Comparison of ENCODE assay signal across 25 cellular contexts in genomic region chr1:92445865-92446264, GRCh38. TPM values are rescaled to one million over a fixed set of nuclear protein-coding genes. Genes with fewer than 3 reads are reported as not detected.
A peak's percentile ranks its signal among the peaks of the same experiment; 100 is the strongest.
DNase-seq lines count a peak whose midpoint lies in the region; ATAC-seq, FAIRE-seq and TF ChIP-seq lines count a peak whose summit lies in the region.
"Had no signal": no experiment of that assay in that cellular context is flagged by ENCODE, and none has a peak within 500 bp of the region (broad histone marks: within the 10 kb centered on the region; RNA-seq: fewer than 3 reads in every experiment).

No MANE protein-coding gene starts in this region.

- H3K4me3 Mint-ChIP-seq in effector memory CD8-positive, alpha-beta T cell = no peak overlapping the region
- H3K4me3 Mint-ChIP-seq: CD14-positive monocyte; CD4-positive, alpha-beta memory T cell; CD4-positive, CD25-positive, alpha-beta regulatory T cell; CD8-positive, alpha-beta memory T cell had no signal

- no peak for TF ChIP-seq CTCF in HEK293 (tag by site-specific recombination; IDR thresholded peaks at IDR 0.05)
- TF ChIP-seq CTCF in K562 (IDR thresholded peaks at IDR 0.05 in 2 of 3, conservative IDR thresholded peaks at IDR 0.05 in 1 of 3; ENCODE audit: insufficient read depth in 2 of 3, low read depth in 1 of 3, low read length in 3 of 3) = no peak

- no peak for TF ChIP-seq POLR2A in K562 (conservative IDR thresholded peaks at IDR 0.05)

- no peaks in the 10 kb centered on the region for H3K9me1 ChIP-seq in K562 (ENCODE audit: control insufficient read depth, insufficient read depth, low read length)

- H4K20me1 ChIP-seq in K562 (replicated peaks; ENCODE audit: control insufficient read depth, insufficient read depth, low read length) = no peaks in the 10 kb centered on the region
- H4K20me1 ChIP-seq: BLaER1 had no signal

- H3K27ac ChIP-seq in HEK293 (ENCODE audit: extremely low read depth, low read depth, low read length) (no peak overlapping the region), K562 (ENCODE audit: extremely low read depth, low read depth, low read length) (no peak overlapping the region), mesodermal cell (ENCODE audit: low read depth, low read length, severe bottlenecking) (peak overlapping the region; percentile 94)
- H3K27ac ChIP-seq: BLaER1 had no signal

- in situ Hi-C loops in K562 (cut with MboI) = no loop called here

- intact Hi-C loops in K562 (cut with micrococcal nuclease) = loop anchor here (10.0 kb wide), 1 partner anchor 131 kb away; no protein-coding TSS in a partner anchor

- no peak for FAIRE-seq in K562 (lab: Jason Lieb, UNC)
- FAIRE-seq: A204.1, D721Med, G401.6, GM12891, GM18507 had no signal

- BruUV-seq in K562 (replicated peaks; lab: Mats Ljungman, UMichigan) = no TSS peak

- H3K27me3 ChIP-seq in K562 (ENCODE audit: control insufficient read depth in 2 of 2, insufficient read depth in 2 of 2, low read length in 2 of 2) = no peaks in the 10 kb centered on the region
- H3K27me3 ChIP-seq: BE2C, BLaER1 had no signal

- H3K9ac ChIP-seq in K562 (ENCODE audit: insufficient read depth in 1 of 2, low read depth in 2 of 2, low read length in 2 of 2) = no peak overlapping the region
- H3K9ac ChIP-seq: BLaER1 had no signal

- no peaks in the 10 kb centered on the region for H3K4me1 ChIP-seq in HEK293 (ENCODE audit: control insufficient read depth, insufficient read depth, low read length)
- H3K4me1 ChIP-seq in K562 (replicated peaks in 1 of 2; ENCODE audit: control insufficient read depth in 2 of 2, insufficient read depth in 2 of 2, low read length in 2 of 2) = peaks cover 13 to 14% of the 10 kb centered on the region in 2 experiments
- peaks cover 29% of the 10 kb centered on the region for H3K4me1 ChIP-seq in mesodermal cell (ENCODE audit: control insufficient read depth, insufficient read depth, low read length, poor library complexity, severe bottlenecking)
- H3K4me1 ChIP-seq: BE2C, BLaER1 had no signal

- H2AFZ ChIP-seq in K562 (ENCODE audit: low read depth, low read length) = no peak overlapping the region

- H3K36me3 ChIP-seq in HEK293 (ENCODE audit: control insufficient read depth in 2 of 2, insufficient read depth in 1 of 2, low read length in 2 of 2) (no peaks in the 10 kb centered on the region), K562 (ENCODE audit: control insufficient read depth, insufficient read depth, low read length) (no peaks in the 10 kb centered on the region), mesodermal cell (ENCODE audit: control insufficient read depth, insufficient read depth, low read length) (no peaks in the 10 kb centered on the region)
- H3K36me3 ChIP-seq: BE2C, BLaER1 had no signal

- ATAC-seq in K562 (no peak), HG03175 (IDR thresholded peaks at IDR 0.05; ENCODE audit: unreplicated experiment) (no peak), GM18502 (IDR thresholded peaks at IDR 0.05; ENCODE audit: poor library complexity, unreplicated experiment) (no peak), HG02623 (IDR thresholded peaks at IDR 0.05; ENCODE audit: unreplicated experiment) (no peak)
- ATAC-seq in effector memory CD8-positive, alpha-beta T cell (replicated peaks) = no peak

- H3K4me3 ChIP-seq in HEK293 (ENCODE audit: low read depth, low read length) = no peak overlapping the region
- no peak overlapping the region for H3K4me3 ChIP-seq in K562
- H3K4me3 ChIP-seq in mesodermal cell (ENCODE audit: extremely low read depth, insufficient read depth, low read length, poor library complexity, severe bottlenecking) = no peak overlapping the region
- H3K4me3 ChIP-seq: BLaER1 had no signal

- TF ChIP-seq RAD21 in K562 (CRISPR knock-in tag; conservative IDR thresholded peaks at IDR 0.05 in 1 of 2, IDR thresholded peaks at IDR 0.05 in 1 of 2) = no peak

- POLR2A ChIA-PET in HEK293 (lab: Yijun Ruan, JAX) = interaction anchor here (0.8 kb wide), 1 partner anchor 19 kb away, joined by 4 read pairs; no protein-coding TSS in a partner anchor
- POLR2A ChIA-PET in K562 (lab: Yijun Ruan, JAX) = no interaction called here

- CTCF ChIA-PET in HEK293 (lab: Yijun Ruan, JAX) = interaction anchor here (0.7 to 1.0 kb wide), 2 partner anchors 19 to 150 kb away, joined by 3 to 9 read pairs; no protein-coding TSS in a partner anchor
- CTCF ChIA-PET in K562 (lab: Yijun Ruan, JAX; ENCODE audit: low intra/inter-chr PET ratio) = no interaction called here

- H3K27me3 Mint-ChIP-seq in effector memory CD8-positive, alpha-beta T cell = no peaks in the 10 kb centered on the region
- H3K27me3 Mint-ChIP-seq: CD4-positive, alpha-beta memory T cell; CD4-positive, CD25-positive, alpha-beta regulatory T cell had no signal

- DNase-seq in K562 (ENCODE audit: extremely low read depth in 1 of 4, low spot score in 3 of 4) = no peak
- no peak for DNase-seq in effector memory CD8-positive, alpha-beta T cell
- DNase-seq: 8988T; ACHN; BE2C; C1 segment of cervical spinal cord; Calu3; CD4-positive, alpha-beta memory T cell; CD4-positive, CD25-positive, alpha-beta regulatory T cell; CD8-positive, alpha-beta memory T cell; COR-L47; DMS79 treated with DMSO at 0.1 percent for 48 hours; GF-D8 had no signal

- H3K36me3 Mint-ChIP-seq in effector memory CD8-positive, alpha-beta T cell (ENCODE audit: insufficient read depth) = peaks cover 2% of the 10 kb centered on the region
- H3K36me3 Mint-ChIP-seq: CD14-positive monocyte; CD4-positive, alpha-beta memory T cell; CD4-positive, CD25-positive, alpha-beta regulatory T cell; CD8-positive, alpha-beta memory T cell had no signal

- WGBS in K562 (ENCODE audit: insufficient coverage, low coverage, missing lambda C conversion rate) = 18% methylated on average over 2 of the region's 2 CpGs
- 100% methylated on average over 1 of the region's 2 CpGs; no CpG with 5 or more reads in 1 of the 2 experiments for WGBS in mesodermal cell (ENCODE audit: insufficient coverage in 2 of 2), 2 experiments

- no peak for TF ChIP-seq EP300 in K562 (IDR thresholded peaks at IDR 0.05; ENCODE audit: low read length)

- H3K4me1 Mint-ChIP-seq in effector memory CD8-positive, alpha-beta T cell (ENCODE audit: low read depth in 2 of 2) = peaks cover 3 to 6% of the 10 kb centered on the region in 2 donors
- H3K4me1 Mint-ChIP-seq: CD4-positive, CD25-positive, alpha-beta regulatory T cell had no signal

- H3K79me2 ChIP-seq in K562 (ENCODE audit: control insufficient read depth, insufficient read depth, low read length) = no peaks in the 10 kb centered on the region

- no peak overlapping the region for H3K4me2 ChIP-seq in K562 (ENCODE audit: insufficient read depth, low read length)
- H3K4me2 ChIP-seq: BLaER1 had no signal

- no peaks in the 10 kb centered on the region for H3K9me3 Mint-ChIP-seq in effector memory CD8-positive, alpha-beta T cell
- H3K9me3 Mint-ChIP-seq: CD4-positive, alpha-beta memory T cell; CD4-positive, CD25-positive, alpha-beta regulatory T cell; CD8-positive, alpha-beta memory T cell had no signal

- H3K9me3 ChIP-seq in HEK293 (ENCODE audit: control insufficient read depth, insufficient read depth, low read depth, low read length) (no peaks in the 10 kb centered on the region), K562 (replicated peaks; ENCODE audit: control insufficient read depth, insufficient read depth, low read depth, low read length) (no peaks in the 10 kb centered on the region), mesodermal cell (ENCODE audit: control insufficient read depth, low read length) (no peaks in the 10 kb centered on the region)
- H3K9me3 ChIP-seq: BE2C, BLaER1 had no signal

- H3K27ac Mint-ChIP-seq in effector memory CD8-positive, alpha-beta T cell = no peak overlapping the region
- H3K27ac Mint-ChIP-seq: CD14-positive monocyte had no signal

TF ChIP-seq in HEK293, 187 proteins besides CTCF, POLR2A, EP300 and RAD21 (continues in another document):
- TF ChIP-seq ZNF660 (tag by site-specific recombination; IDR thresholded peaks at IDR 0.05) = no peak

TF ChIP-seq in K562, 482 proteins besides CTCF, POLR2A, EP300 and RAD21:
- TF ChIP-seq ZNF512 (tag; IDR thresholded peaks at IDR 0.05) = peak; percentile 98
- no peak for TF ChIP-seq SP1 (CRISPR knock-in tag; IDR thresholded peaks at IDR 0.05)

RNA-seq across cellular contexts. Expression of gene GFI1, which starts 40.9 kb away (rescaled TPM):
- 1.2 and 1.3 TPM in 2 replicates for total RNA-seq in K562 (2011; cell fraction: chromatin; rRNA removed; ENCODE audit: low replicate concordance)
- total RNA-seq in K562 (2011; cell fraction: nucleolus; rRNA removed) = 0.53 and 1.5 TPM in 2 replicates
- 0.38 and 0.51 TPM in 2 replicates for total RNA-seq in K562 (2011; cell fraction: nucleoplasm; rRNA removed)
- total RNA-seq in K562 (2014; rRNA removed) (0.36 and 0.53 TPM in 2 replicates), K562 (2014; rRNA removed; fragmentation: Illumina TruSeq; extraction: Trizol) (0.29 and 0.36 TPM in 2 replicates), K562 (2015; rRNA removed; fragmentation: Illumina TruSeq; extraction: Trizol) (0.87 and 1.2 TPM in 2 replicates), K562 (2021) (0.66 and 0.85 TPM in 2 replicates)
- polyA plus RNA-seq in K562 (2011; rRNA removed) (0.93 and 1.2 TPM in 2 replicates), K562 (2014; fragmentation: Illumina TruSeq; extraction: Trizol) (0.40 and 0.46 TPM in 2 replicates), K562 (2014; fragmentation: Nextera tagmentation; extraction: Ambion mirVana) (under 1 TPM; 0.07 to 0.13 TPM), K562 (2014; rRNA removed) (0.45 and 0.68 TPM in 2 replicates)
- 0.67 and 0.84 TPM in 2 replicates for polyA plus RNA-seq in K562 (2011; cell fraction: cytosol; rRNA removed)
- 2.8 and 4.6 TPM in 2 replicates for polyA plus RNA-seq in K562 (2011; cell fraction: nucleus; rRNA removed)
- polyA plus RNA-seq in K562 (2012) = 1.1 and 3.8 TPM in 2 replicates
- 0.60 and 1.1 TPM in 2 replicates for polyA minus RNA-seq in K562 (2011; rRNA and poly(A)+ RNA removed)
- polyA minus RNA-seq in K562 (2011; cell fraction: cytosol; rRNA and poly(A)+ RNA removed) = 0.57 TPM in 1 of 2 replicates, not detected in the other
- polyA minus RNA-seq in K562 (2011; cell fraction: nucleus; rRNA and poly(A)+ RNA removed) = 0.67 and 1.6 TPM in 2 replicates
- polyA plus RNA-seq in mesodermal cell (2013, experiment 1 of 2) = 4.6 TPM
- polyA plus RNA-seq in mesodermal cell (2013, experiment 2 of 2) = 2.3 TPM
- polyA plus RNA-seq: CD14-positive monocyte had no signal
